9 cellular contexts compared by ENCODE assay signal in genomic region chr11:30855383-30856006, GRCh38.
DNase-seq lines count a peak whose midpoint lies in the region; ATAC-seq, FAIRE-seq and TF ChIP-seq lines count a peak whose summit lies in the region.
"Had no signal": no experiment of that assay in that cellular context is flagged by ENCODE, and none has a peak within 500 bp of the region (broad histone marks: within the 10 kb centered on the region; RNA-seq: fewer than 3 reads in every experiment).

No MANE protein-coding gene starts in this region.

- no peaks in the 10 kb centered on the region for H3K36me3 Mint-ChIP-seq in astrocyte (ENCODE audit: low read depth, unreplicated experiment)

- no peaks in the 10 kb centered on the region for H3K4me1 ChIP-seq in astrocyte (ENCODE audit: insufficient read depth, low read length)

- no peaks in the 10 kb centered on the region for H3K79me2 ChIP-seq in astrocyte (ENCODE audit: insufficient read depth, low read length)

- H3K27me3 Mint-ChIP-seq in astrocyte (ENCODE audit: low read depth, unreplicated experiment): peaks cover 9% of the 10 kb centered on the region
- H3K27me3 Mint-ChIP-seq: dendritic cell treated with granulocyte-macrophage colony-stimulating factor and Interleukin-4, amounts not matched to agents 40 ng/mL and 50 ng/mL, for 4 days had no signal

- H4K20me1 ChIP-seq in astrocyte (ENCODE audit: insufficient read depth, low read length): no peaks in the 10 kb centered on the region

- DNase-seq in AG10803 (ENCODE audit: low read depth) (peak; percentile 25), astrocyte (ENCODE audit: low read depth) (no peak), left lobe of liver (ENCODE audit: low spot score) (no peak), foreskin melanocyte (no peak), WERI-Rb-1 (no peak), NCI-H345 (lab: John Stamatoyannopoulos, UW) (no peak)
- peak; percentile 16 for DNase-seq in Jurkat, Clone E6-1 (ENCODE audit: low read depth, low spot score)

- no peaks in the 10 kb centered on the region for H3K9me3 Mint-ChIP-seq in astrocyte (ENCODE audit: unreplicated experiment)
- H3K9me3 Mint-ChIP-seq: dendritic cell treated with granulocyte-macrophage colony-stimulating factor and Interleukin-4, amounts not matched to agents 40 ng/mL and 50 ng/mL, for 4 days had no signal

- H3K27ac ChIP-seq in astrocyte (ENCODE audit: low read depth, low read length) (no peak overlapping the region), WERI-Rb-1 (no peak overlapping the region)

- H3K4me3 ChIP-seq in AG10803 (ENCODE audit: low read length): no peak overlapping the region
- no peak overlapping the region for H3K4me3 ChIP-seq in Jurkat, Clone E6-1 (ENCODE audit: low read length)
- H3K4me3 ChIP-seq in astrocyte (ENCODE audit: insufficient read depth, low read depth, low read length): no peak overlapping the region
- H3K4me3 ChIP-seq in WERI-Rb-1 (ENCODE audit: low read depth, low read length): no peak overlapping the region

- H3K9me3 ChIP-seq in astrocyte (ENCODE audit: insufficient read depth, low read depth, low read length): no peaks in the 10 kb centered on the region
- H3K9me3 ChIP-seq in WERI-Rb-1 (ENCODE audit: severe bottlenecking): no peaks in the 10 kb centered on the region

- peaks cover 2% of the 10 kb centered on the region for H3K4me1 Mint-ChIP-seq in astrocyte (ENCODE audit: low read depth, unreplicated experiment)

- no peak overlapping the region for H3K9ac ChIP-seq in astrocyte (ENCODE audit: low read length)

- peak; percentile 72 for ATAC-seq in left lobe of liver
- ATAC-seq in HG02938 (IDR thresholded peaks at IDR 0.05; ENCODE audit: unreplicated experiment): no peak

- H3K27me3 ChIP-seq in astrocyte (ENCODE audit: insufficient read depth, low read length) (peaks cover 2% of the 10 kb centered on the region), WERI-Rb-1 (ENCODE audit: insufficient read depth, low read depth, severe bottlenecking) (no peaks in the 10 kb centered on the region)

- FAIRE-seq in astrocyte (lab: Jason Lieb, UNC): no peak

- no peaks in the 10 kb centered on the region for H3K36me3 ChIP-seq in astrocyte (ENCODE audit: insufficient read depth, low read length)
- no peaks in the 10 kb centered on the region for H3K36me3 ChIP-seq in WERI-Rb-1

- H3K27ac Mint-ChIP-seq in astrocyte (ENCODE audit: unreplicated experiment): no peak overlapping the region
- H3K27ac Mint-ChIP-seq: dendritic cell treated with granulocyte-macrophage colony-stimulating factor and Interleukin-4, amounts not matched to agents 40 ng/mL and 50 ng/mL, for 4 days had no signal

- no peak overlapping the region for H2AFZ ChIP-seq in astrocyte (ENCODE audit: low read depth, low read length)

- H3K4me2 ChIP-seq in astrocyte (ENCODE audit: low read length): no peak overlapping the region

- no peak overlapping the region for H3K4me3 Mint-ChIP-seq in astrocyte (ENCODE audit: unreplicated experiment)
- H3K4me3 Mint-ChIP-seq: dendritic cell treated with granulocyte-macrophage colony-stimulating factor and Interleukin-4, amounts not matched to agents 40 ng/mL and 50 ng/mL, for 4 days had no signal

- TF ChIP-seq CTCF in AG10803 (conservative IDR thresholded peaks at IDR 0.05; ENCODE audit: low read length) (peak; percentile 52), astrocyte (IDR thresholded peaks at IDR 0.05; ENCODE audit: insufficient read depth, low read depth, low read length) (peak; percentile 25), WERI-Rb-1 (IDR thresholded peaks at IDR 0.05; ENCODE audit: low read depth, low read length) (no peak)

Comparison
In these comparisons a context has a peak if more than half of its experiments do, and no peak if none do; other contexts are left out.
1. DNase-seq: peak in AG10803 (single experiment) and Jurkat, Clone E6-1 (single experiment); none in astrocyte (single experiment), left lobe of liver (single experiment), foreskin melanocyte (single experiment), WERI-Rb-1 (single experiment) and NCI-H345 (single experiment).